ENCODE assay signal across 8 cellular contexts in genomic region chr1:146386851-146387749, GRCh38.
DNase-seq lines count a peak whose midpoint lies in the region; ATAC-seq and TF ChIP-seq lines count a peak whose summit lies in the region.
"Not testable (repeated sequence)": the region's sequence is repeated elsewhere in the genome, so short reads cannot be mapped to it uniquely, and the experiment has no call there.

No MANE protein-coding gene starts in this region.

- H3K9me3 Mint-ChIP-seq in GM23338; stimulated activated naive CD8-positive, alpha-beta T cell treated with anti-CD3 and anti-CD28 coated beads, Interleukin-15, amount 100 ng/mL, for 72 hours: not testable (repeated sequence)

- H3F3A ChIP-seq in GM23338 (replicated peaks; ENCODE audit: low read depth); PC-9 (ENCODE audit: insufficient read depth, low read depth): not testable (repeated sequence)

- peak overlapping the region; percentile 100 for H3K27ac ChIP-seq in GM23338 (ENCODE audit: low read depth)
- H3K27ac ChIP-seq in PC-9, result peak overlapping the region; percentile 89
- peak overlapping the region; percentile 92 to 95 (median 93) for H3K27ac ChIP-seq in esophagus squamous epithelium

- 0 to 1% methylated on average over 14 to 20 of the region's 39 CpGs for WGBS in esophagus squamous epithelium, 2 donors

- ATAC-seq in GM23338, result peak; percentile 89
- peak; percentile 90 for ATAC-seq in stimulated activated naive CD8-positive, alpha-beta T cell treated with anti-CD3 and anti-CD28 coated beads, Interleukin-15, amount 100 ng/mL, for 72 hours

- not testable (repeated sequence) for H3K36me3 ChIP-seq in GM23338 (ENCODE audit: insufficient read depth); PC-9 (ENCODE audit: low read depth); esophagus squamous epithelium; mucosa of stomach (ENCODE audit: control insufficient read depth, insufficient read depth, low read length)

- H3K4me3 Mint-ChIP-seq in GM23338, result peak overlapping the region; percentile 87
- peak overlapping the region; percentile 83 to 89 for H3K4me3 Mint-ChIP-seq in stimulated activated naive CD8-positive, alpha-beta T cell treated with anti-CD3 and anti-CD28 coated beads, Interleukin-15, amount 100 ng/mL, for 72 hours

- H3K4me2 ChIP-seq in GM23338, result peak overlapping the region; percentile 66
- H3K4me2 ChIP-seq in PC-9, result peak overlapping the region; percentile 95

- H3K27me3 Mint-ChIP-seq in GM23338 (ENCODE audit: insufficient read depth, low read depth, poor library complexity); stimulated activated naive CD8-positive, alpha-beta T cell treated with anti-CD3 and anti-CD28 coated beads, Interleukin-15, amount 100 ng/mL, for 72 hours: not testable (repeated sequence)

- not testable (repeated sequence) for H4K20me1 ChIP-seq in GM23338 (replicated peaks; ENCODE audit: insufficient read depth); PC-9 (ENCODE audit: insufficient read depth)

- H3K27me3 ChIP-seq in GM23338 (ENCODE audit: insufficient read depth); PC-9 (ENCODE audit: insufficient read depth, low read depth); esophagus squamous epithelium; mucosa of stomach (ENCODE audit: control insufficient read depth, insufficient read depth, low read length): not testable (repeated sequence)

- H3K4me1 Mint-ChIP-seq in GM23338, result not testable (repeated sequence)
- peaks cover 24% of the 10 kb centered on the region for H3K4me1 Mint-ChIP-seq in stimulated activated naive CD8-positive, alpha-beta T cell treated with anti-CD3 and anti-CD28 coated beads, Interleukin-15, amount 100 ng/mL, for 72 hours

- peak overlapping the region; percentile 70 for H3K9ac ChIP-seq in mucosa of stomach (ENCODE audit: low read length)

- TF ChIP-seq POLR2A in esophagus squamous epithelium (IDR thresholded peaks at IDR 0.05), result peak in 2 of 4 donors; percentile 78 to 80

- H3K27ac Mint-ChIP-seq in GM23338, result peak overlapping the region; percentile 100
- peak overlapping the region; percentile 99 to 100 for H3K27ac Mint-ChIP-seq in stimulated activated naive CD8-positive, alpha-beta T cell treated with anti-CD3 and anti-CD28 coated beads, Interleukin-15, amount 100 ng/mL, for 72 hours

- not testable (repeated sequence) for H3K79me2 ChIP-seq in GM23338 (replicated peaks; ENCODE audit: insufficient read depth); PC-9 (ENCODE audit: low read depth)

- peak; percentile 95 for DNase-seq in ELF-1 (ENCODE audit: low read depth, low spot score)
- DNase-seq in GM23338 (ENCODE audit: low spot score), result peak; percentile 86
- DNase-seq in KG1 (lab: John Stamatoyannopoulos, UW), result peak; percentile 47
- peak; percentile 63 to 98 for DNase-seq in PC-9
- peak; percentile 23 for DNase-seq in activated T-helper 1 cell treated with Interleukin-2 at 50 U/mL for 16 hours (ENCODE audit: low read depth)
- peak; percentile 36 for DNase-seq in esophagus squamous epithelium (lab: John Stamatoyannopoulos, UW)
- DNase-seq in stimulated activated naive CD8-positive, alpha-beta T cell treated with anti-CD3 and anti-CD28 coated beads, Interleukin-15, amount 100 ng/mL, for 72 hours, result peak; percentile 76 to 80

- H3K9me3 ChIP-seq in PC-9 (ENCODE audit: insufficient read depth, low read depth); esophagus squamous epithelium; mucosa of stomach (ENCODE audit: control insufficient read depth, low read length): not testable (repeated sequence)

- POLR2A ChIA-PET in PC-9 (lab: Charles Lee; ENCODE audit: unreplicated experiment), result interaction anchor here (0.6 kb wide), 3 partner anchors 9 to 1874 kb away, joined by 8 to 19 read pairs (median 18); no protein-coding TSS in a partner anchor

- H3K36me3 Mint-ChIP-seq in GM23338 (ENCODE audit: low read depth), result not testable (repeated sequence)

- peak overlapping the region; percentile 44 for H3K4me3 ChIP-seq in GM23338
- peak overlapping the region; percentile 83 for H3K4me3 ChIP-seq in PC-9
- H3K4me3 ChIP-seq in esophagus squamous epithelium, result peak overlapping the region; percentile 37 to 64 (median 55)
- H3K4me3 ChIP-seq in mucosa of stomach (ENCODE audit: low read length), result not testable (repeated sequence)

- H3K4me1 ChIP-seq in GM23338 (ENCODE audit: insufficient read depth); PC-9 (replicated peaks; ENCODE audit: insufficient read depth); esophagus squamous epithelium; mucosa of stomach (ENCODE audit: control insufficient read depth, insufficient read depth, low read length): not testable (repeated sequence)

- CTCF ChIA-PET in PC-9 (lab: Charles Lee), result not testable (repeated sequence)

- BruUV-seq in PC-9 (replicated peaks; lab: Mats Ljungman, UMichigan), result TSS peak; percentile 100

- not testable (repeated sequence) for H3K9me2 ChIP-seq in GM23338 (ENCODE audit: insufficient read depth); PC-9 (ENCODE audit: insufficient read depth)

- intact Hi-C loops in PC-9 (cut with micrococcal nuclease; ENCODE audit: unreplicated experiment); esophagus squamous epithelium (cut with DNase I): not testable (repeated sequence)

- not testable (repeated sequence) for H2AFZ ChIP-seq in GM23338
- peak overlapping the region; percentile 78; the same call in 1 of the 2 replicates for H2AFZ ChIP-seq in PC-9

- TF ChIP-seq CTCF in GM23338 (conservative IDR thresholded peaks at IDR 0.05; ENCODE audit: low read depth in 2 of 2); PC-9 (conservative IDR thresholded peaks at IDR 0.05): not testable (repeated sequence)
- TF ChIP-seq CTCF in esophagus squamous epithelium (IDR thresholded peaks at IDR 0.05), result peak in 1 of 6 experiments; percentile 15

TF ChIP-seq in GM23338, 12 proteins besides CTCF, POLR2A, EP300 and RAD21:
- TF ChIP-seq POLR2AphosphoS5 (IDR thresholded peaks at IDR 0.05; ENCODE audit: low read depth) (peak; percentile 99), NANOG (IDR thresholded peaks at IDR 0.05; ENCODE audit: borderline replicate concordance) (0 out of 2 replicates have a peak, but pooled peaks have one; percentile 21), ZNF331 (CRISPR knock-in tag; IDR thresholded peaks at IDR 0.05; ENCODE audit: low read depth) (0 out of 2 replicates have a peak, but pooled peaks have one; percentile 9), CREB1 (CRISPR knock-in tag; IDR thresholded peaks at IDR 0.05; ENCODE audit: low read depth) (peak; percentile 67), ETS1 (IDR thresholded peaks at IDR 0.05) (peak; percentile 87)
TF ChIP-seq in GM23338: peak in this region for 5; not testable (repeated sequence) for 7.

Comparison
In these comparisons a context has a peak if more than half of its experiments do, and no peak if none do; other contexts are left out.
1. DNase-seq: peak in every context shown above with its lines; median percentile 95 in ELF-1; 86 in GM23338; 80 in PC-9; 78 in stimulated activated naive CD8-positive, alpha-beta T cell treated with anti-CD3 and anti-CD28 coated beads, Interleukin-15, amount 100 ng/mL, for 72 hours; 47 in KG1; 36 in esophagus squamous epithelium; 23 in activated T-helper 1 cell treated with Interleukin-2 at 50 U/mL for 16 hours.